8 cellular contexts compared by ENCODE assay signal in the genomic region with DNA sequence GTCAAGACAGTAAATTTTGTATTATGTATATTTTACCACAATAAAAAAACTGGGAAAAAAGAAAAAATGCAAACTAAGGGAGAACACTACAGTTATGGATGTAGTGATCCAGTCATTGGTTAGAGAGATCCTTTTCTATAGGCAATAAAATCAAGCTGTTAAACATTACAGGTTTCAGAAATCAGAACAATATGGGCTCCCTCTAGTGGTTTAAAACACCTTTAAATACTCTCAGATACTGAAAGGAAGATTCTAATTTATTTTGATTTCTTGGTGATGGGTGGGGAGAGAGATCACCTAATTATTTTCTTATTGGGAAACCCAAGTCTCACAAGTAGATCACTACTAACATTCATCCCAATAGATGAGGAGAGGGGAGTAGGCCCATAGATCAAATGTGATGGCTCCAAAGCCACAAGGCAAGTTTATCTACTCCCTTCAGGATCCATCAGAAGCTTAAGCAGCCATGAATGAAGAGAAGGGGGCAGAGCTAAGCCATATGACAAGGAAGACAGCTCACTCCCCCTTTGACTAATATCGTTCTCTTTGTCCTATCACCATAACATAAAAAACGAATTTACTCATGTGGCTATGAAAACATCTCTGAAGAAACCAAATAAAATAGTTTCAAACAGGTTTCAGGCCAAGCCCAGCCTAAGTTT.
DNase-seq lines count a peak whose midpoint lies in the region; ATAC-seq and TF ChIP-seq lines count a peak whose summit lies in the region.

No MANE protein-coding gene starts in this region.

- TF ChIP-seq CTCF in brain (conservative IDR thresholded peaks at IDR 0.05) (peak; percentile 74 to 76), lower lobe of right lung (IDR thresholded peaks at IDR 0.05) (peak; percentile 49)

- H3K9me3 Mint-ChIP-seq in brain: no peaks in the 10 kb centered on the region

- DNase-seq in NCI-H2081 (lab: John Stamatoyannopoulos, UW): peak; percentile 1 to 34
- no peak for DNase-seq in NCI-H2081 treated with DMSO at 0.1 percent for 48 hours (lab: John Stamatoyannopoulos, UW)
- peak; percentile 13 for DNase-seq in NCI-H345 (lab: John Stamatoyannopoulos, UW)
- DNase-seq in lower lobe of right lung: no peak
- no peak for DNase-seq in head of caudate nucleus
- DNase-seq in stimulated activated CD4-positive, alpha-beta T cell treated with anti-CD3 and anti-CD28 coated beads, Interleukin-4, amount 100 ng/mL, for 24 hours: no peak
- DNase-seq in NCI-H187 treated with DMSO at 0.1 percent for 48 hours (lab: John Stamatoyannopoulos, UW): no peak

- no peaks in the 10 kb centered on the region for H3K9me3 ChIP-seq in lower lobe of right lung

- H3K4me1 ChIP-seq in lower lobe of right lung: peaks cover 5% of the 10 kb centered on the region

- H3K36me3 Mint-ChIP-seq in brain: peaks cover 16% of the 10 kb centered on the region

- H3K27me3 Mint-ChIP-seq in brain: peaks cover 3% of the 10 kb centered on the region

- peak overlapping the region in 2 of 5 experiments; percentile 40 to 46 for H3K27ac Mint-ChIP-seq in brain

- no peak overlapping the region for H3K4me3 ChIP-seq in lower lobe of right lung

- intact Hi-C loops in lower lobe of right lung (cut with DNase I): no loop called here
- intact Hi-C loops in head of caudate nucleus (cut with DNase I): no loop called here

- no peak overlapping the region for H3K4me3 Mint-ChIP-seq in brain

- H3K27ac ChIP-seq in lower lobe of right lung: no peak overlapping the region

- H3K27me3 ChIP-seq in lower lobe of right lung (ENCODE audit: low read depth): no peaks in the 10 kb centered on the region

- H3K4me1 Mint-ChIP-seq in brain: peaks cover 10% of the 10 kb centered on the region

- no peaks in the 10 kb centered on the region for H3K36me3 ChIP-seq in lower lobe of right lung

- ATAC-seq in lower lobe of right lung: no peak

Comparison
In these comparisons a context has a peak if more than half of its experiments do, and no peak if none do; other contexts are left out.
1. DNase-seq: peak in NCI-H2081 (2 of 2) and NCI-H345 (single experiment); none in NCI-H2081 treated with DMSO at 0.1 percent for 48 hours (single experiment), lower lobe of right lung (single experiment), head of caudate nucleus (0 of 42), stimulated activated CD4-positive, alpha-beta T cell treated with anti-CD3 and anti-CD28 coated beads, Interleukin-4, amount 100 ng/mL, for 24 hours (single experiment) and NCI-H187 treated with DMSO at 0.1 percent for 48 hours (single experiment).